Comparison of ENCODE assay signal across 15 cellular contexts in the genomic region with DNA sequence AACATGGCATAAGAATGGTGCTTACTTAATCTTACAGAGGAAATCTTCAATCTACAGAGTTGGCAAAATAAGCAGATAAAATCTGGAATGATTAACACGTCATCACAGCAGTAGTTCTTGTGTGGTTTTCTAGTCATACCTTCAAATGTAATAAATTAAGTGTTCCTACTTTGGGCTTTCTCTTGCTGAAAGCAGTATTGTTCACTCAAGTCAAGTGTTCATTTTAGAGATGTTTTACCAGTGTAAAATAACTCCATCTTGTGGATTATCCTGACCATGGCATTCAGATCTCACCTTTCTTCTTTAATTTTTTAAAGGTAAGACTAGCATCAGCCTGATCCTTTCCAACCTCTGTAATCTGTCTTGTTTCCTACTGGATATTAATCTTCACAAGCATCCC.
A peak's percentile ranks its signal among the peaks of the same experiment; 100 is the strongest.
DNase-seq lines count a peak whose midpoint lies in the region; ATAC-seq and TF ChIP-seq lines count a peak whose summit lies in the region.
"Had no signal": no experiment of that assay in that cellular context is flagged by ENCODE, and none has a peak within 500 bp of the region (broad histone marks: within the 10 kb centered on the region; RNA-seq: fewer than 3 reads in every experiment).

No MANE protein-coding gene starts in this region.

- no peaks in the 10 kb centered on the region for H3K36me3 ChIP-seq in testis (ENCODE audit: low read depth, missing control alignments)

- H3K9me3 ChIP-seq in testis: no peaks in the 10 kb centered on the region

- DNase-seq in EH (ENCODE audit: low read depth): peak; percentile 4
- DNase-seq in LNCaP clone FGC (ENCODE audit: low read depth): no peak
- DNase-seq in astrocyte of the spinal cord (ENCODE audit: low read depth, low spot score): peak; percentile 53
- DNase-seq in kidney tubule cell (ENCODE audit: low spot score): peak; percentile 28
- DNase-seq in midbrain (lab: John Stamatoyannopoulos, UW): no peak
- DNase-seq in T-helper 9 cell: no peak
- no peak for DNase-seq in testis
- DNase-seq: activated CD4-positive, alpha-beta T cell treated with anti-CD3 and anti-CD28 coated beads, Interleukin-2, amount 50 U/mL, for 1 hour; activated T-cell treated with anti-CD3 and anti-CD28 coated beads, Interleukin-2, amount 50 U/mL, for 1 hour; CD8-positive, alpha-beta T cell; left colon; NCI-H1048; NCI-H2107 had no signal

- H3K4me3 ChIP-seq in LNCaP clone FGC (ENCODE audit: low read depth, low read length) (no peak overlapping the region), astrocyte of the spinal cord (ENCODE audit: low read depth, low read length) (no peak overlapping the region), testis (no peak overlapping the region)

- intact Hi-C loops in testis (cut with DNase I; ENCODE audit: low total_unique reads): no loop called here

- whole genome bisulfite sequencing in testis, 2 donors: 77 to 87% methylated on average over 1 of the region's 1 CpG

- in situ Hi-C loops in astrocyte of the spinal cord (cut with HindIII; ENCODE audit: low sequenced_read_pairs): no loop called here

- TF ChIP-seq CTCF in LNCaP clone FGC (IDR thresholded peaks at IDR 0.05; ENCODE audit: control insufficient read depth, extremely low read depth, insufficient read depth) (peak; percentile 45), astrocyte of the spinal cord (IDR thresholded peaks at IDR 0.05; ENCODE audit: low read depth, low read length) (peak; percentile 41), testis (IDR thresholded peaks at IDR 0.05) (no peak)

- no peak for ATAC-seq in GM21528 (IDR thresholded peaks at IDR 0.05; ENCODE audit: low FRiP score, unreplicated experiment)
- ATAC-seq: CD8-positive, alpha-beta T cell; left colon; Right ventricle myocardium inferior had no signal

- TF ChIP-seq POLR2A in testis (IDR thresholded peaks at IDR 0.05): no peak

- H3K4me1 ChIP-seq in testis: no peaks in the 10 kb centered on the region

- H3K27ac ChIP-seq in testis: no peak overlapping the region

- H3K27me3 ChIP-seq in testis: no peaks in the 10 kb centered on the region

Comparison
In these comparisons a context has a peak if more than half of its experiments do, and no peak if none do; other contexts are left out.
1. DNase-seq: peak in EH (single experiment), astrocyte of the spinal cord (single experiment) and kidney tubule cell (single experiment); none in LNCaP clone FGC (single experiment), midbrain (single experiment), T-helper 9 cell (single experiment) and testis (single experiment).
2. CTCF ChIP-seq: peak in LNCaP clone FGC (single experiment) and astrocyte of the spinal cord (single experiment); none in testis (0 of 3).